Comparison of ENCODE assay signal across 1 cellular context in genomic region chr4:100841911-100842310, GRCh38.
TF ChIP-seq lines count a peak whose summit lies in the region.

No MANE protein-coding gene starts in this region.

TF ChIP-seq in GM23338, 12 proteins besides CTCF, POLR2A, EP300 and RAD21 (continued from another document):
- no peak for TF ChIP-seq ZNF462 (CRISPR knock-in tag; IDR thresholded peaks at IDR 0.05)
- no peak for TF ChIP-seq ZNF331 (CRISPR knock-in tag; IDR thresholded peaks at IDR 0.05; ENCODE audit: low read depth)
- no peak for TF ChIP-seq NANOG (IDR thresholded peaks at IDR 0.05; ENCODE audit: borderline replicate concordance)
- no peak for TF ChIP-seq POLR2AphosphoS5 (IDR thresholded peaks at IDR 0.05; ENCODE audit: low read depth)
- TF ChIP-seq ETS1 (IDR thresholded peaks at IDR 0.05) = no peak
